Comparison of ENCODE assay signal across 1 cellular context in genomic region chr17:81977211-81978091, GRCh38.
A peak's percentile ranks its signal among the peaks of the same experiment; 100 is the strongest.
TF ChIP-seq lines count a peak whose summit lies in the region.

A gene with protein sequence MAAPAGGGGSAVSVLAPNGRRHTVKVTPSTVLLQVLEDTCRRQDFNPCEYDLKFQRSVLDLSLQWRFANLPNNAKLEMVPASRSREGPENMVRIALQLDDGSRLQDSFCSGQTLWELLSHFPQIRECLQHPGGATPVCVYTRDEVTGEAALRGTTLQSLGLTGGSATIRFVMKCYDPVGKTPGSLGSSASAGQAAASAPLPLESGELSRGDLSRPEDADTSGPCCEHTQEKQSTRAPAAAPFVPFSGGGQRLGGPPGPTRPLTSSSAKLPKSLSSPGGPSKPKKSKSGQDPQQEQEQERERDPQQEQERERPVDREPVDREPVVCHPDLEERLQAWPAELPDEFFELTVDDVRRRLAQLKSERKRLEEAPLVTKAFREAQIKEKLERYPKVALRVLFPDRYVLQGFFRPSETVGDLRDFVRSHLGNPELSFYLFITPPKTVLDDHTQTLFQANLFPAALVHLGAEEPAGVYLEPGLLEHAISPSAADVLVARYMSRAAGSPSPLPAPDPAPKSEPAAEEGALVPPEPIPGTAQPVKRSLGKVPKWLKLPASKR (plus strand): TSS chr17:81977629. CDS start chr17:81977647, 18 bp downstream.

TF ChIP-seq in K562, 482 proteins besides CTCF, POLR2A, EP300 and RAD21 (continued from another document and continues in another):
- TF ChIP-seq USF1 (CRISPR knock-in tag; IDR thresholded peaks at IDR 0.05) (peak; percentile 95), TEAD1 (CRISPR knock-in tag; IDR thresholded peaks at IDR 0.05) (peak in 1 of 2 experiments; percentile 64; a peak in 2 of 4 replicates), TBP (optimal IDR thresholded peaks at IDR 0.05; ENCODE audit: low read depth, low read length) (peak; percentile 95), ZNF316 (IDR thresholded peaks at IDR 0.05) (no peak), E2F3 (CRISPR knock-in tag; IDR thresholded peaks at IDR 0.05) (peak; percentile 47; the same call in 1 of the 2 replicates), KLF13 (tag; IDR thresholded peaks at IDR 0.05; ENCODE audit: borderline replicate concordance, low read depth) (peak; percentile 95), FOXM1 (IDR thresholded peaks at IDR 0.05; ENCODE audit: low read depth) (no peak), FOXM1 (CRISPR knock-in tag; IDR thresholded peaks at IDR 0.05; ENCODE audit: low read depth) (no peak; the same call in 1 of the 2 replicates), USF2 (CRISPR knock-in tag; IDR thresholded peaks at IDR 0.05) (peak; percentile 97), POLR2AphosphoS5 (IDR thresholded peaks at IDR 0.05; ENCODE audit: control insufficient read depth, insufficient read depth, low read depth, low read length) (peak; percentile 89), TGIF2 (CRISPR knock-in tag; IDR thresholded peaks at IDR 0.05) (peak; percentile 17; the same call in 1 of the 2 replicates), ELF1 (tag; IDR thresholded peaks at IDR 0.05) (peak; percentile 100), RBBP5 (IDR thresholded peaks at IDR 0.05; ENCODE audit: borderline replicate concordance, insufficient read depth, low read length, poor library complexity, severe bottlenecking) (peak; percentile 99), MTA3 (IDR thresholded peaks at IDR 0.05; ENCODE audit: borderline replicate concordance) (no peak), MEF2A (IDR thresholded peaks at IDR 0.05; ENCODE audit: control insufficient read depth, low read depth, low read length) (peak; percentile 37; the same call in 1 of the 2 replicates), PRPF4 (IDR thresholded peaks at IDR 0.05; ENCODE audit: insufficient read depth, low read depth, low read length, poor library complexity, severe bottlenecking) (peak; percentile 74), ZNF780A (CRISPR knock-in tag; IDR thresholded peaks at IDR 0.05) (no peak), ZBTB17 (CRISPR knock-in tag; IDR thresholded peaks at IDR 0.05) (peak; percentile 84; the same call in 1 of the 2 replicates), PCBP1 (IDR thresholded peaks at IDR 0.05; ENCODE audit: low read depth, low read length, poor library complexity, severe bottlenecking) (peak; percentile 87), CREBBP (IDR thresholded peaks at IDR 0.05; ENCODE audit: low read depth, low read length) (no peak), ATF1 (CRISPR knock-in tag; IDR thresholded peaks at IDR 0.05) (peak; percentile 66), ATF1 (tag; IDR thresholded peaks at IDR 0.05) (peak; percentile 92), U2AF1 (optimal IDR thresholded peaks at IDR 0.05; ENCODE audit: low read depth, low read length) (peak; percentile 65), NR2C2 (CRISPR knock-in tag; IDR thresholded peaks at IDR 0.05) (0 out of 2 replicates have a peak, but pooled peaks have one; percentile 65), NR2C2 (tag; IDR thresholded peaks at IDR 0.05) (peak; percentile 87), GATAD2B (IDR thresholded peaks at IDR 0.05; ENCODE audit: borderline replicate concordance) (peak; percentile 97), ZBTB33 (CRISPR knock-in tag; IDR thresholded peaks at IDR 0.05) (peak; percentile 39; the same call in 1 of the 2 replicates), TAF7 (tag; IDR thresholded peaks at IDR 0.05) (no peak), CEBPB (tag; IDR thresholded peaks at IDR 0.05) (no peak), CREM (IDR thresholded peaks at IDR 0.05; ENCODE audit: low read depth) (peak; percentile 92), TARDBP (IDR thresholded peaks at IDR 0.05) (0 out of 2 replicates have a peak, but pooled peaks have one; percentile 26), HNRNPK (IDR thresholded peaks at IDR 0.05; ENCODE audit: low read depth, low read length, poor library complexity, severe bottlenecking) (peak; percentile 15), ZNF696 (CRISPR knock-in tag; conservative IDR thresholded peaks at IDR 0.05) (no peak), PML (IDR thresholded peaks at IDR 0.05; ENCODE audit: low read length) (peak; percentile 57; the same call in 1 of the 2 replicates), SAP30 (IDR thresholded peaks at IDR 0.05; ENCODE audit: borderline replicate concordance, insufficient read depth, low read depth, low read length, poor library complexity, severe bottlenecking) (peak; percentile 62), PREB (CRISPR knock-in tag; IDR thresholded peaks at IDR 0.05) (no peak), E2F1 (CRISPR knock-in tag; IDR thresholded peaks at IDR 0.05) (peak; percentile 54; the same call in 1 of the 2 replicates), NR3C1 (CRISPR knock-in tag; IDR thresholded peaks at IDR 0.05) (0 out of 2 replicates have a peak, but pooled peaks have one; percentile 15), ZNF57 (CRISPR knock-in tag; IDR thresholded peaks at IDR 0.05) (no peak), ARID1B (IDR thresholded peaks at IDR 0.05) (no peak), GATA2 (CRISPR knock-in tag; IDR thresholded peaks at IDR 0.05) (no peak), ATF7 (IDR thresholded peaks at IDR 0.05) (peak; percentile 89), POLR2B (IDR thresholded peaks at IDR 0.05; ENCODE audit: low read depth, partially characterized antibody) (peak; percentile 51)
- TF ChIP-seq, protein P1, sequence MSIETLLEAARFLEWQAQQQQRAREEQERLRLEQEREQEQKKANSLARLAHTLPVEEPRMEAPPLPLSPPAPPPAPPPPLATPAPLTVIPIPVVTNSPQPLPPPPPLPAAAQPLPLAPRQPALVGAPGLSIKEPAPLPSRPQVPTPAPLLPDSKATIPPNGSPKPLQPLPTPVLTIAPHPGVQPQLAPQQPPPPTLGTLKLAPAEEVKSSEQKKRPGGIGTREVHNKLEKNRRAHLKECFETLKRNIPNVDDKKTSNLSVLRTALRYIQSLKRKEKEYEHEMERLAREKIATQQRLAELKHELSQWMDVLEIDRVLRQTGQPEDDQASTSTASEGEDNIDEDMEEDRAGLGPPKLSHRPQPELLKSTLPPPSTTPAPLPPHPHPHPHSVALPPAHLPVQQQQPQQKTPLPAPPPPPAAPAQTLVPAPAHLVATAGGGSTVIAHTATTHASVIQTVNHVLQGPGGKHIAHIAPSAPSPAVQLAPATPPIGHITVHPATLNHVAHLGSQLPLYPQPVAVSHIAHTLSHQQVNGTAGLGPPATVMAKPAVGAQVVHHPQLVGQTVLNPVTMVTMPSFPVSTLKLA (conservative IDR thresholded peaks at IDR 0.05), result peak; percentile 93 to 98
- TF ChIP-seq, protein P2, sequence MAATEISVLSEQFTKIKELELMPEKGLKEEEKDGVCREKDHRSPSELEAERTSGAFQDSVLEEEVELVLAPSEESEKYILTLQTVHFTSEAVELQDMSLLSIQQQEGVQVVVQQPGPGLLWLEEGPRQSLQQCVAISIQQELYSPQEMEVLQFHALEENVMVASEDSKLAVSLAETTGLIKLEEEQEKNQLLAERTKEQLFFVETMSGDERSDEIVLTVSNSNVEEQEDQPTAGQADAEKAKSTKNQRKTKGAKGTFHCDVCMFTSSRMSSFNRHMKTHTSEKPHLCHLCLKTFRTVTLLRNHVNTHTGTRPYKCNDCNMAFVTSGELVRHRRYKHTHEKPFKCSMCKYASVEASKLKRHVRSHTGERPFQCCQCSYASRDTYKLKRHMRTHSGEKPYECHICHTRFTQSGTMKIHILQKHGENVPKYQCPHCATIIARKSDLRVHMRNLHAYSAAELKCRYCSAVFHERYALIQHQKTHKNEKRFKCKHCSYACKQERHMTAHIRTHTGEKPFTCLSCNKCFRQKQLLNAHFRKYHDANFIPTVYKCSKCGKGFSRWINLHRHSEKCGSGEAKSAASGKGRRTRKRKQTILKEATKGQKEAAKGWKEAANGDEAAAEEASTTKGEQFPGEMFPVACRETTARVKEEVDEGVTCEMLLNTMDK (IDR thresholded peaks at IDR 0.05; ENCODE audit: borderline replicate concordance, insufficient read depth, low read depth, low read length, poor library complexity, severe bottlenecking), result peak; percentile 3
- TF ChIP-seq, protein P3, sequence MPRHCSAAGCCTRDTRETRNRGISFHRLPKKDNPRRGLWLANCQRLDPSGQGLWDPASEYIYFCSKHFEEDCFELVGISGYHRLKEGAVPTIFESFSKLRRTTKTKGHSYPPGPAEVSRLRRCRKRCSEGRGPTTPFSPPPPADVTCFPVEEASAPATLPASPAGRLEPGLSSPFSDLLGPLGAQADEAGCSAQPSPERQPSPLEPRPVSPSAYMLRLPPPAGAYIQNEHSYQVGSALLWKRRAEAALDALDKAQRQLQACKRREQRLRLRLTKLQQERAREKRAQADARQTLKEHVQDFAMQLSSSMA (CRISPR knock-in tag; IDR thresholded peaks at IDR 0.05), result 0 out of 2 replicates have a peak, but pooled peaks have one; percentile 40
- TF ChIP-seq, protein P4, sequence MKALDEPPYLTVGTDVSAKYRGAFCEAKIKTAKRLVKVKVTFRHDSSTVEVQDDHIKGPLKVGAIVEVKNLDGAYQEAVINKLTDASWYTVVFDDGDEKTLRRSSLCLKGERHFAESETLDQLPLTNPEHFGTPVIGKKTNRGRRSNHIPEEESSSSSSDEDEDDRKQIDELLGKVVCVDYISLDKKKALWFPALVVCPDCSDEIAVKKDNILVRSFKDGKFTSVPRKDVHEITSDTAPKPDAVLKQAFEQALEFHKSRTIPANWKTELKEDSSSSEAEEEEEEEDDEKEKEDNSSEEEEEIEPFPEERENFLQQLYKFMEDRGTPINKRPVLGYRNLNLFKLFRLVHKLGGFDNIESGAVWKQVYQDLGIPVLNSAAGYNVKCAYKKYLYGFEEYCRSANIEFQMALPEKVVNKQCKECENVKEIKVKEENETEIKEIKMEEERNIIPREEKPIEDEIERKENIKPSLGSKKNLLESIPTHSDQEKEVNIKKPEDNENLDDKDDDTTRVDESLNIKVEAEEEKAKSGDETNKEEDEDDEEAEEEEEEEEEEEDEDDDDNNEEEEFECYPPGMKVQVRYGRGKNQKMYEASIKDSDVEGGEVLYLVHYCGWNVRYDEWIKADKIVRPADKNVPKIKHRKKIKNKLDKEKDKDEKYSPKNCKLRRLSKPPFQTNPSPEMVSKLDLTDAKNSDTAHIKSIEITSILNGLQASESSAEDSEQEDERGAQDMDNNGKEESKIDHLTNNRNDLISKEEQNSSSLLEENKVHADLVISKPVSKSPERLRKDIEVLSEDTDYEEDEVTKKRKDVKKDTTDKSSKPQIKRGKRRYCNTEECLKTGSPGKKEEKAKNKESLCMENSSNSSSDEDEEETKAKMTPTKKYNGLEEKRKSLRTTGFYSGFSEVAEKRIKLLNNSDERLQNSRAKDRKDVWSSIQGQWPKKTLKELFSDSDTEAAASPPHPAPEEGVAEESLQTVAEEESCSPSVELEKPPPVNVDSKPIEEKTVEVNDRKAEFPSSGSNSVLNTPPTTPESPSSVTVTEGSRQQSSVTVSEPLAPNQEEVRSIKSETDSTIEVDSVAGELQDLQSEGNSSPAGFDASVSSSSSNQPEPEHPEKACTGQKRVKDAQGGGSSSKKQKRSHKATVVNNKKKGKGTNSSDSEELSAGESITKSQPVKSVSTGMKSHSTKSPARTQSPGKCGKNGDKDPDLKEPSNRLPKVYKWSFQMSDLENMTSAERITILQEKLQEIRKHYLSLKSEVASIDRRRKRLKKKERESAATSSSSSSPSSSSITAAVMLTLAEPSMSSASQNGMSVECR (CRISPR knock-in tag; IDR thresholded peaks at IDR 0.05), result peak; percentile 87
- TF ChIP-seq, protein P5, sequence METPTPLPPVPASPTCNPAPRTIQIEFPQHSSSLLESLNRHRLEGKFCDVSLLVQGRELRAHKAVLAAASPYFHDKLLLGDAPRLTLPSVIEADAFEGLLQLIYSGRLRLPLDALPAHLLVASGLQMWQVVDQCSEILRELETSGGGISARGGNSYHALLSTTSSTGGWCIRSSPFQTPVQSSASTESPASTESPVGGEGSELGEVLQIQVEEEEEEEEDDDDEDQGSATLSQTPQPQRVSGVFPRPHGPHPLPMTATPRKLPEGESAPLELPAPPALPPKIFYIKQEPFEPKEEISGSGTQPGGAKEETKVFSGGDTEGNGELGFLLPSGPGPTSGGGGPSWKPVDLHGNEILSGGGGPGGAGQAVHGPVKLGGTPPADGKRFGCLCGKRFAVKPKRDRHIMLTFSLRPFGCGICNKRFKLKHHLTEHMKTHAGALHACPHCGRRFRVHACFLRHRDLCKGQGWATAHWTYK (CRISPR knock-in tag; IDR thresholded peaks at IDR 0.05), result peak; percentile 12; the same call in 1 of the 2 replicates
